ENCODE assay signal across 8 cellular contexts in the genomic region with DNA sequence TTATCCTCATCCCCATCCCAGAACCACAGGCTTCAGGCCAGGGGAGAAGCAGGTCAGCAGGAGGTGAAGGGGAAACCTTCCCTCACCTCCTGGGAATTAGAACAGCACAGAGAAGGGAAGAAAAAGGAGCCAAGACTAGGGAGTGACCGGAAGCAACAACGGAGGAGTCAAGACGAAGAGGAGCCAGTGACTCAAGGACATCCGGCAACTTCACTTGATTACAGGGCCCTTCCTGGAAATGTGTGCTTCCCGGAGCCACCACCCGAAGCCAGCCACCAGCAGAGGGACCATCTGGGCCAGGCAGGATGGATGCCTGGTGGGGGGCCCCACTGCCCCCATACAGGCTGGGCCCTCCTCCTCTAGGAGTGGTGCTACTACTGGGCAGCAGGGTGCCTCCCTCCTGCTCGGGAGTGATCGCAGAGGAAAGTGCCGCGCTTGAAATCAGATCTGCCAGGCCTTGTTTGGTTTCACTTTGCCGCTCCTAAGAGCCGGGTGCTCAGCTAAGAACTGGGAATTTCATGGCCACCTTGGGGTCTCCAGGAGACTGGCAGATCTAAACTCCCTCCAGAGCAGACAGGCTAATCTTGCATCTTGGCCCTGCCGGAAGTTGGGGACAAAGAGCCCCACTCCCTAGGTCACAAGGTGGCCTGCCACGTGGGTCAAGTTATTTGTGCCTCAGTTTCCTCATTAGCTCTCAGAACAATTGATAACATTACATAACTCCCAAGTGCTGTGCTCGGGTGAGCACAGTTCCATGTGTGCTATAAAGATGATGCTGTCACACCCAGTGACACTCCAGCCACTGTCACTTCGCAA. TPM values are rescaled to one million over a fixed set of nuclear protein-coding genes. Genes with fewer than 3 reads are reported as not detected.
DNase-seq lines count a peak whose midpoint lies in the region; ATAC-seq, FAIRE-seq and TF ChIP-seq lines count a peak whose summit lies in the region.

No MANE protein-coding gene starts in this region.

- peak overlapping the region; percentile 41 for H3K4me3 ChIP-seq in GM12878
- H3K4me3 ChIP-seq in stomach = peak overlapping the region; percentile 30 to 42 (median 34)

- H2AFZ ChIP-seq in GM12878 (ENCODE audit: control insufficient read depth, low read depth, low read length) = no peak overlapping the region

- TF ChIP-seq POLR2A in GM12878 (IDR thresholded peaks at IDR 0.05; ENCODE audit: low read depth, low read length) (no peak), stomach (IDR thresholded peaks at IDR 0.05) (no peak)

- DNase-seq in Calu3 (peak; percentile 63), NCI-H146 treated with DMSO at 0.1 percent for 48 hours (lab: John Stamatoyannopoulos, UW; ENCODE audit: unreplicated experiment) (peak; percentile 58), GM12878 (ENCODE audit: low read depth, low spot score) (no peak), iris pigment epithelial cell (ENCODE audit: low read depth) (peak; percentile 77), stomach (peak; percentile 54)
- no peak for DNase-seq in stimulated activated CD4-positive, alpha-beta T cell treated with anti-CD3 and anti-CD28 coated beads, Interleukin-1b, Interleukin-23, amount 100 ng/mL, for 48 hours
- no peak for DNase-seq in stimulated activated naive CD8-positive, alpha-beta T cell treated with anti-CD3 and anti-CD28 coated beads, Interleukin-15, Interleukin-2, amounts not matched to agents 100 U/mL and 50 U/mL, for 24 hours

- H3K9me3 ChIP-seq in GM12878 (replicated peaks; ENCODE audit: control insufficient read depth, insufficient read depth, low read length) (no peaks in the 10 kb centered on the region), stomach (no peaks in the 10 kb centered on the region)

- RAD21 ChIA-PET in GM12878 (lab: Charles Lee; ENCODE audit: unreplicated experiment) = interaction anchor here (1.5 to 2.2 kb wide), 2 partner anchors 15 to 114 kb away, joined by 3 to 9 read pairs; no protein-coding TSS in a partner anchor

- TF ChIP-seq EP300 in GM12878 (IDR thresholded peaks at IDR 0.05; ENCODE audit: borderline replicate concordance in 1 of 2, control insufficient read depth in 1 of 2, low read depth in 2 of 2, low read length in 2 of 2) (no peak), stomach (IDR thresholded peaks at IDR 0.05) (no peak)

- CTCF ChIA-PET in Calu3 (lab: Charles Lee) (interaction anchor here (0.7 kb wide), 1 partner anchor 12 kb away, joined by 6 read pairs; no protein-coding TSS in a partner anchor), GM12878 (lab: Yijun Ruan, JAX) (no interaction called here)

- H3K79me2 ChIP-seq in GM12878 (ENCODE audit: control insufficient read depth, insufficient read depth, low read length) = peaks cover 22% of the 10 kb centered on the region

- intact Hi-C loops in Calu3 (cut with micrococcal nuclease; ENCODE audit: unreplicated experiment) = loop anchor here (5.0 kb wide), 1 partner anchor 67 kb away; no protein-coding TSS in a partner anchor
- intact Hi-C loops in GM12878 (cut with micrococcal nuclease; ENCODE audit: unreplicated experiment) = no loop called here
- intact Hi-C loops in stomach (cut with DNase I; ENCODE audit: low total_unique reads) = no loop called here

- H3K27me3 Mint-ChIP-seq in Calu3 (ENCODE audit: unreplicated experiment) = no peaks in the 10 kb centered on the region

- H3K36me3 ChIP-seq in GM12878 (ENCODE audit: control insufficient read depth in 2 of 2, insufficient read depth in 2 of 2, low read length in 1 of 2) (no peaks in the 10 kb centered on the region), stomach (no peaks in the 10 kb centered on the region)

- no peak for TF ChIP-seq CTCF in Calu3 (IDR thresholded peaks at IDR 0.05; ENCODE audit: unreplicated experiment)
- no peak for TF ChIP-seq CTCF in GM12878 (IDR thresholded peaks at IDR 0.05 in 2 of 3, conservative IDR thresholded peaks at IDR 0.05 in 1 of 3; ENCODE audit: control insufficient read depth in 2 of 3, extremely low read depth in 1 of 3, insufficient read depth in 1 of 3, low read depth in 3 of 3, low read length in 3 of 3)
- TF ChIP-seq CTCF in stomach (IDR thresholded peaks at IDR 0.05) = peak in 1 of 7 experiments; percentile 34

- H3K9me3 Mint-ChIP-seq in Calu3 (ENCODE audit: low read depth, unreplicated experiment) = no peaks in the 10 kb centered on the region

- peak overlapping the region; percentile 55 for H3K27ac Mint-ChIP-seq in Calu3 (ENCODE audit: unreplicated experiment)

- 0 out of 2 replicates have a peak overlapping the region, but pooled peaks have one; percentile 13 for H3K9ac ChIP-seq in GM12878 (ENCODE audit: control insufficient read depth, insufficient read depth, low read length)

- H3K4me2 ChIP-seq in GM12878 (ENCODE audit: control insufficient read depth, insufficient read depth) = peak overlapping the region; percentile 56

- in situ Hi-C loops in GM12878 (cut with MboI) = loop anchor here (5.0 kb wide), 1 partner anchor 33 kb away; no protein-coding TSS in a partner anchor

- SMC1A ChIA-PET in GM12878 (lab: Charles Lee; ENCODE audit: uncharacterized antibody, unreplicated experiment) = interaction anchor here (1.8 kb wide), 1 partner anchor 12 kb away, joined by 4 read pairs; no protein-coding TSS in a partner anchor

- no peaks in the 10 kb centered on the region for H3K27me3 ChIP-seq in GM12878 (replicated peaks in 1 of 2; ENCODE audit: control insufficient read depth in 2 of 2, insufficient read depth in 2 of 2, low read length in 1 of 2)
- no peaks in the 10 kb centered on the region for H3K27me3 ChIP-seq in stomach

- WGBS in GM12878 (ENCODE audit: insufficient coverage, insufficient replicate concordance, low lambda C conversion rate, missing lambda C conversion rate) = 46% methylated on average over 16 of the region's 16 CpGs
- WGBS in stomach, 5 donors = 9 to 17% (median 12%) methylated on average over 13 to 16 of the region's 16 CpGs

- peak overlapping the region; percentile 33; the same call in 1 of the 2 replicates for H3K27ac ChIP-seq in GM12878 (ENCODE audit: control insufficient read depth, insufficient read depth)
- peak overlapping the region; percentile 80 to 100 (median 99) for H3K27ac ChIP-seq in stomach

- peaks cover 39% of the 10 kb centered on the region for H3K36me3 Mint-ChIP-seq in Calu3 (ENCODE audit: insufficient read depth, unreplicated experiment)

- no peak for TF ChIP-seq RAD21 in GM12878 (IDR thresholded peaks at IDR 0.05; ENCODE audit: insufficient read depth, low read depth, low read length)

- peaks cover 68% of the 10 kb centered on the region for H3K4me1 Mint-ChIP-seq in Calu3 (ENCODE audit: low read depth, unreplicated experiment)

- H4K20me1 ChIP-seq in GM12878 (ENCODE audit: control insufficient read depth, insufficient read depth) = no peaks in the 10 kb centered on the region

- ATAC-seq in GM12878 = peak; percentile 34
- no peak for ATAC-seq in GM18520 (IDR thresholded peaks at IDR 0.05; ENCODE audit: unreplicated experiment)
- no peak for ATAC-seq in stimulated activated naive CD8-positive, alpha-beta T cell treated with anti-CD3 and anti-CD28 coated beads, Interleukin-15, Interleukin-2, amounts not matched to agents 100 U/mL and 50 U/mL, for 24 hours

- peaks cover 5% of the 10 kb centered on the region; the same call in 1 of the 2 replicates for H3K4me1 ChIP-seq in GM12878 (ENCODE audit: control insufficient read depth, insufficient read depth, low read length)
- H3K4me1 ChIP-seq in stomach = peaks cover 63 to 100% (median 91%) of the 10 kb centered on the region in 4 donors

- POLR2A ChIA-PET in GM12878 (lab: Charles Lee) = interaction anchor here (0.6 to 1.6 kb wide), 2 partner anchors 14 to 18 kb away, joined by 3 to 5 read pairs; no protein-coding TSS in a partner anchor

- BruUV-seq in Calu3 (replicated peaks; lab: Mats Ljungman, UMichigan) = no TSS peak
- no TSS peak for BruUV-seq in GM12878 (replicated peaks; lab: Mats Ljungman, UMichigan)

- H3K4me3 Mint-ChIP-seq in Calu3 (ENCODE audit: low read depth, unreplicated experiment) = peak overlapping the region; percentile 62

- no peak for FAIRE-seq in GM12878 (lab: Jason Lieb, UNC)

RNA-seq across cellular contexts. Expression of a gene that starts 6.6 kb away (rescaled TPM):
- total RNA-seq in Calu3 (2022) (50.2 and 60.1 TPM in 2 replicates), GM12878 (2014; rRNA removed) (2.7 and 3.1 TPM in 2 replicates), GM12878 (2014; rRNA removed; fragmentation: Illumina TruSeq; extraction: Trizol) (0.97 and 1.3 TPM in 2 replicates), GM12878 (2021) (3.0 and 3.5 TPM in 2 replicates), stomach (10 to 100 TPM; 44.6 to 93.3 (median 68.9) TPM)
- 31.6 and 35.8 TPM in 2 replicates for total RNA-seq in GM12878 (2013; cell fraction: nucleolus; rRNA removed)
- polyA plus RNA-seq in GM12878 (2011; ENCODE audit: low read depth) = 0.71 TPM
- polyA plus RNA-seq in GM12878 (2011; rRNA removed) (5.9 and 7.1 TPM in 2 replicates), GM12878 (2014; fragmentation: Illumina TruSeq; extraction: Trizol) (1.4 TPM in 2 replicates), GM12878 (2014; fragmentation: Nextera tagmentation; extraction: Ambion mirVana) (under 1 TPM; 0.05 to 0.20 TPM), GM12878 (2014; rRNA removed) (2.5 and 2.8 TPM in 2 replicates), GM12878 (2016; fragmentation: Nextera tagmentation; extraction: Ambion mirVana) (1 to 10 TPM; 3.7 to 3.8 TPM), stomach (10 to 100 TPM; 23.2 to 38.3 (median 25.7) TPM)
- polyA plus RNA-seq in GM12878 (2011; cell fraction: cytosol; rRNA removed) = 8.1 and 10.0 TPM in 2 replicates
- 11.7 and 13.6 TPM in 2 replicates for polyA plus RNA-seq in GM12878 (2011; cell fraction: nucleus; rRNA removed)
- polyA plus RNA-seq in GM12878 (2012) = 1.1 and 2.5 TPM in 2 replicates
- polyA minus RNA-seq in GM12878 (2011; rRNA and poly(A)+ RNA removed) = 9.4 and 26.8 TPM in 2 replicates
- polyA minus RNA-seq in GM12878 (2011; cell fraction: cytosol; rRNA and poly(A)+ RNA removed) = 6.2 and 7.5 TPM in 2 replicates
- polyA minus RNA-seq in GM12878 (2011; cell fraction: nucleus; rRNA and poly(A)+ RNA removed) = 13.8 and 28.0 TPM in 2 replicates

RNA-seq across cellular contexts. Expression of a gene that starts 43.5 kb away (rescaled TPM):
- total RNA-seq in Calu3 (2022) (not detected in 2 replicates), GM12878 (2014; rRNA removed) (not detected in 2 replicates), GM12878 (2014; rRNA removed; fragmentation: Illumina TruSeq; extraction: Trizol) (not detected in 2 replicates), GM12878 (2021) (not detected in 2 replicates), stomach (not detected)
- not detected in 2 replicates for total RNA-seq in GM12878 (2013; cell fraction: nucleolus; rRNA removed)
- polyA plus RNA-seq in GM12878 (2011; ENCODE audit: low read depth) = not detected
- polyA plus RNA-seq in GM12878 (2011; rRNA removed) (not detected in 2 replicates), GM12878 (2014; fragmentation: Illumina TruSeq; extraction: Trizol) (not detected in 2 replicates), GM12878 (2014; fragmentation: Nextera tagmentation; extraction: Ambion mirVana) (not detected), GM12878 (2014; rRNA removed) (not detected in 2 replicates), GM12878 (2016; fragmentation: Nextera tagmentation; extraction: Ambion mirVana) (not detected), stomach (not detected)
- 0.15 TPM in 1 of 2 replicates, not detected in the other for polyA plus RNA-seq in GM12878 (2011; cell fraction: cytosol; rRNA removed)
- polyA plus RNA-seq in GM12878 (2011; cell fraction: nucleus; rRNA removed) = not detected in 2 replicates
- polyA plus RNA-seq in GM12878 (2012) = not detected in 2 replicates
- polyA minus RNA-seq in GM12878 (2011; rRNA and poly(A)+ RNA removed) = not detected in 2 replicates
- not detected in 2 replicates for polyA minus RNA-seq in GM12878 (2011; cell fraction: cytosol; rRNA and poly(A)+ RNA removed)
- not detected in 2 replicates for polyA minus RNA-seq in GM12878 (2011; cell fraction: nucleus; rRNA and poly(A)+ RNA removed)

Comparison
In these comparisons a context has a peak if more than half of its experiments do, and no peak if none do; other contexts are left out.
1. DNase-seq: peak in Calu3 (single experiment), NCI-H146 treated with DMSO at 0.1 percent for 48 hours (single experiment), iris pigment epithelial cell (single experiment) and stomach (single experiment); none in GM12878 (single experiment), stimulated activated CD4-positive, alpha-beta T cell treated with anti-CD3 and anti-CD28 coated beads, Interleukin-1b, Interleukin-23, amount 100 ng/mL, for 48 hours (single experiment) and stimulated activated naive CD8-positive, alpha-beta T cell treated with anti-CD3 and anti-CD28 coated beads, Interleukin-15, Interleukin-2, amounts not matched to agents 100 U/mL and 50 U/mL, for 24 hours (single experiment).